ENCODE assay signal across 20 cellular contexts in genomic region chr10:3651969-3652653, GRCh38.
"Had no signal": no experiment of that assay in that cellular context is flagged by ENCODE, and none has a peak within 500 bp of the region (broad histone marks: within the 10 kb centered on the region; RNA-seq: fewer than 3 reads in every experiment).

No MANE protein-coding gene starts in this region.

- DNase-seq: activated CD8-positive, alpha-beta memory T cell treated with anti-CD3 and anti-CD28 coated beads for 24 hours; activated effector memory CD4-positive, alpha-beta T cell treated with Interleukin-2 at 50 U/mL for 16 hours; anterior cingulate cortex; dorsolateral prefrontal cortex; effector memory CD4-positive, alpha-beta T cell; foreskin melanocyte; left lung; lower lobe of right lung; mesenchymal stem cell; ovary; right lobe of liver; stimulated activated CD4-positive, alpha-beta T cell treated with anti-CD3 and anti-CD28 coated beads, Interleukin-2, amount 100 ng/mL, for 48 hours; testis had no signal

- H3K4me3 ChIP-seq: left lung, ovary, right lobe of liver, testis had no signal

- ATAC-seq: left lung; natural killer cell treated with Interleukin-12 subunit alpha and Interleukin-12 subunit beta and Interleukin-15 and Interleukin-18, amount 100 ng/mL, for 72 hours; right lobe of liver had no signal

- H3K27me3 ChIP-seq: left lung, ovary, right lobe of liver, testis, uterus had no signal

- H3K36me3 ChIP-seq: left lung, lower lobe of right lung, ovary, right lobe of liver, uterus had no signal

- H3K27ac ChIP-seq: coronary artery, dorsolateral prefrontal cortex, left lung, lower lobe of right lung, ovary, right lobe of liver, testis, uterus, VCaP had no signal

- H3K36me3 Mint-ChIP-seq: natural killer cell treated with Interleukin-12 subunit alpha and Interleukin-12 subunit beta and Interleukin-15 and Interleukin-18, amount 100 ng/mL, for 72 hours; type B pancreatic cell had no signal

- H3K4me1 ChIP-seq: lower lobe of right lung, right lobe of liver, testis, uterus had no signal

- H3K9me3 Mint-ChIP-seq: natural killer cell treated with Interleukin-12 subunit alpha and Interleukin-12 subunit beta and Interleukin-15 and Interleukin-18, amount 100 ng/mL, for 72 hours; type B pancreatic cell had no signal

- H3K9me3 ChIP-seq: left lung, lower lobe of right lung, ovary, right lobe of liver, testis, uterus had no signal

- H3K4me3 Mint-ChIP-seq: type B pancreatic cell had no signal

- H3K27ac Mint-ChIP-seq: activated naive CD8-positive, alpha-beta T cell; natural killer cell treated with Interleukin-12 subunit alpha and Interleukin-12 subunit beta and Interleukin-15 and Interleukin-18, amount 100 ng/mL, for 72 hours; progenitor cell of endocrine pancreas; type B pancreatic cell had no signal
